In the genomic region with DNA sequence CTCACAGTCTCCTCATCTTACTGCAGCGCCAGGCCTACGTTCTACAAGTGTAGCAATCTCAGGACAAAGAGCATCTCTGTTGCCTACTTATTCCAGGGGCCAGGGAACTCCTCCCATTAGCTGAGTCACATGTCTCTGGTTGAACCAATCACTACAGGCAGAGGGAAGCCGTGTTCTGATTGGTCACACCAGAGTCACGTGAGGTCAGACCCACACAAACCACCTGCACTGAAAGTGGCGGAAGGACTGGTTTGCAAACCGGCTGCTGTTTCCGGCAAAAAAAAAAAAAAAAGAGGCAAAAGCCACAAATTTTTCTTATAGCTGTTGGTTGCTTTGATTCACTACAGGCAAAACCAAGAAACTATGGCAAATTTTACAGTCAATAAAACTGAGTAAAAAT, we compare ENCODE assay signal across 12 cellular contexts. TPM values are rescaled to one million over a fixed set of nuclear protein-coding genes. Genes with fewer than 3 reads are reported as not detected.
DNase-seq lines count a peak whose midpoint lies in the region; ATAC-seq and TF ChIP-seq lines count a peak whose summit lies in the region.
"Had no signal": no experiment of that assay in that cellular context is flagged by ENCODE, and none has a peak within 500 bp of the region (broad histone marks: within the 10 kb centered on the region; RNA-seq: fewer than 3 reads in every experiment).

No MANE protein-coding gene starts in this region.

- H2BK5ac ChIP-seq in H9 (ENCODE audit: insufficient read length, low read length): no peak overlapping the region

- H3K9ac ChIP-seq in H9 (ENCODE audit: extremely low read depth, insufficient read length, low read length): no peak overlapping the region

- H4K20me1 ChIP-seq in H9 (ENCODE audit: control insufficient read depth, insufficient read depth, insufficient read length): no peaks in the 10 kb centered on the region

- H3K27me3 ChIP-seq in H9 (ENCODE audit: insufficient read depth, low read length): no peaks in the 10 kb centered on the region
- no peaks in the 10 kb centered on the region for H3K27me3 ChIP-seq in upper lobe of left lung
- H3K27me3 ChIP-seq: foreskin keratinocyte had no signal

- no peak overlapping the region for H2BK12ac ChIP-seq in H9 (ENCODE audit: insufficient read length, low read depth, low read length)

- no peak overlapping the region for H2AK5ac ChIP-seq in H9 (ENCODE audit: insufficient read length, low read length)

- no peak overlapping the region for H4K5ac ChIP-seq in H9 (ENCODE audit: insufficient read length, low read depth, low read length)

- H3K4me2 ChIP-seq in H9 (ENCODE audit: insufficient read depth, insufficient read length, low read length): no peak overlapping the region

- no peaks in the 10 kb centered on the region for H3K23me2 ChIP-seq in H9 (ENCODE audit: insufficient read length, low read depth, low read length, poor library complexity, severe bottlenecking)

- peaks cover 7 to 80% of the 10 kb centered on the region in 2 experiments for H3K9me3 Mint-ChIP-seq in H9

- H3K4ac ChIP-seq in H9 (ENCODE audit: low read depth, low read length): no peak overlapping the region

- H3K27ac ChIP-seq in H9 (ENCODE audit: insufficient read length, low read depth, low read length) (no peak overlapping the region), upper lobe of left lung (no peak overlapping the region)
- H3K27ac ChIP-seq: foreskin keratinocyte, left ventricle myocardium inferior had no signal

- no peak overlapping the region for H2BK120ac ChIP-seq in H9 (ENCODE audit: low read depth, low read length, poor library complexity, severe bottlenecking)

- no peak overlapping the region for H3K23ac ChIP-seq in H9 (ENCODE audit: insufficient read length, low read depth, low read length)

- no peak for TF ChIP-seq EP300 in upper lobe of left lung (IDR thresholded peaks at IDR 0.05)

- no peaks in the 10 kb centered on the region for H3K27me3 Mint-ChIP-seq in H9 (ENCODE audit: low read depth)

- H3K4me1 ChIP-seq in H9 (ENCODE audit: insufficient read depth, low read length) (no peaks in the 10 kb centered on the region), upper lobe of left lung (no peaks in the 10 kb centered on the region)
- H3K4me1 ChIP-seq: foreskin keratinocyte, left ventricle myocardium inferior had no signal

- no peak overlapping the region for H3K4me3 ChIP-seq in upper lobe of left lung
- H3K4me3 ChIP-seq: left ventricle myocardium inferior had no signal

- H2AFZ ChIP-seq in H9 (ENCODE audit: low read length): peak overlapping the region; percentile 23

- no peak overlapping the region for H2BK20ac ChIP-seq in H9 (ENCODE audit: low read depth, low read length, poor library complexity, severe bottlenecking)

- peak overlapping the region; percentile 75 for H4K8ac ChIP-seq in H9 (replicated peaks; ENCODE audit: insufficient read length, low read depth, low read length)

- peaks cover 0 to 5% (median 2%) of the 10 kb centered on the region in 3 experiments; a peak in 2 of 7 replicates for H3K36me3 Mint-ChIP-seq in H9 (ENCODE audit: insufficient read depth in 1 of 3, low read depth in 3 of 3)

- no peak overlapping the region for H3K56ac ChIP-seq in H9 (ENCODE audit: insufficient read length, low read depth, low read length)

- H3K79me2 ChIP-seq in H9 (ENCODE audit: insufficient read depth, low read length): no peaks in the 10 kb centered on the region

- no peak overlapping the region for H3T11ph ChIP-seq in H9 (ENCODE audit: low read length)

- no CpG with 5 or more reads among the region's 7 CpGs for WGBS in H9 (ENCODE audit: extremely low coverage, insufficient read length, low lambda C conversion rate)
- WGBS in upper lobe of left lung, 2 donors: 67 to 74% methylated on average over 7 of the region's 7 CpGs

- no peak overlapping the region for H3K4me3 Mint-ChIP-seq in H9

- H3K18ac ChIP-seq in H9 (ENCODE audit: insufficient read length, low read depth, low read length): no peak overlapping the region

- H3K36me3 ChIP-seq in upper lobe of left lung: no peaks in the 10 kb centered on the region
- H3K36me3 ChIP-seq: left ventricle myocardium inferior had no signal

- DNase-seq in H9 (no peak), RPMI8226 (peak; percentile 38), nucleus accumbens (lab: John Stamatoyannopoulos, UW) (no peak), upper lobe of left lung (no peak), NCI-H1048 (lab: John Stamatoyannopoulos, UW) (no peak)
- peak; percentile 36 for DNase-seq in activated effector memory CD4-positive, alpha-beta T cell treated with Interleukin-2 at 50 U/mL for 16 hours
- peak; percentile 7 to 8 for DNase-seq in stimulated activated CD4-positive, alpha-beta T cell treated with anti-CD3 and anti-CD28 coated beads, Interleukin-2, amount 100 ng/mL, for 48 hours
- DNase-seq: EL, foreskin keratinocyte, left ventricle myocardium inferior, NCI-H2081 treated with DMSO at 0.1 percent for 48 hours had no signal

- no peak overlapping the region for H3K14ac ChIP-seq in H9 (ENCODE audit: insufficient read depth, low read length)

- H3K4me1 Mint-ChIP-seq in H9: peaks cover 0 to 7% of the 10 kb centered on the region in 2 experiments; a peak in 2 of 4 replicates

- no peak overlapping the region; the same call in 1 of the 2 replicates for H2BK15ac ChIP-seq in H9 (ENCODE audit: low read depth, low read length)

- no peaks in the 10 kb centered on the region for H3K79me1 ChIP-seq in H9 (ENCODE audit: insufficient read depth, low read depth, low read length, poor library complexity, severe bottlenecking)

- no peak overlapping the region for H4K91ac ChIP-seq in H9 (ENCODE audit: insufficient read length, low read depth, low read length)

- H3K9me3 ChIP-seq in H9 (ENCODE audit: control insufficient read depth, low read depth, low read length) (peaks cover 4% of the 10 kb centered on the region), upper lobe of left lung (no peaks in the 10 kb centered on the region)
- H3K9me3 ChIP-seq: left ventricle myocardium inferior had no signal

- TF ChIP-seq POLR2A in upper lobe of left lung (IDR thresholded peaks at IDR 0.05): no peak

- H3K27ac Mint-ChIP-seq in H9: no peak overlapping the region

- TF ChIP-seq CTCF in H9 (conservative IDR thresholded peaks at IDR 0.05) (no peak), upper lobe of left lung (IDR thresholded peaks at IDR 0.05) (no peak)

- ATAC-seq in upper lobe of left lung (ENCODE audit: low FRiP score in 2 of 2) (no peak), HG02852 (IDR thresholded peaks at IDR 0.05; ENCODE audit: unreplicated experiment) (no peak)
- ATAC-seq: foreskin keratinocyte had no signal

RNA-seq across cellular contexts. Expression of gene USP14, which starts 21.9 kb away (rescaled TPM):
- total RNA-seq in H9 (2021): 92.1 and 94.0 TPM in 2 replicates
- 10 to 100 TPM; 11.5 to 41.2 (median 33.0) TPM for total RNA-seq in upper lobe of left lung

Comparison
In these comparisons a context has a peak if more than half of its experiments do, and no peak if none do; other contexts are left out.
1. DNase-seq: peak in RPMI8226 (single experiment), activated effector memory CD4-positive, alpha-beta T cell treated with Interleukin-2 at 50 U/mL for 16 hours (single experiment) and stimulated activated CD4-positive, alpha-beta T cell treated with anti-CD3 and anti-CD28 coated beads, Interleukin-2, amount 100 ng/mL, for 48 hours (2 of 2); none in H9 (single experiment), nucleus accumbens (0 of 56), upper lobe of left lung (0 of 2) and NCI-H1048 (single experiment).